Comparison of ENCODE assay signal across 14 cellular contexts in the genomic region with DNA sequence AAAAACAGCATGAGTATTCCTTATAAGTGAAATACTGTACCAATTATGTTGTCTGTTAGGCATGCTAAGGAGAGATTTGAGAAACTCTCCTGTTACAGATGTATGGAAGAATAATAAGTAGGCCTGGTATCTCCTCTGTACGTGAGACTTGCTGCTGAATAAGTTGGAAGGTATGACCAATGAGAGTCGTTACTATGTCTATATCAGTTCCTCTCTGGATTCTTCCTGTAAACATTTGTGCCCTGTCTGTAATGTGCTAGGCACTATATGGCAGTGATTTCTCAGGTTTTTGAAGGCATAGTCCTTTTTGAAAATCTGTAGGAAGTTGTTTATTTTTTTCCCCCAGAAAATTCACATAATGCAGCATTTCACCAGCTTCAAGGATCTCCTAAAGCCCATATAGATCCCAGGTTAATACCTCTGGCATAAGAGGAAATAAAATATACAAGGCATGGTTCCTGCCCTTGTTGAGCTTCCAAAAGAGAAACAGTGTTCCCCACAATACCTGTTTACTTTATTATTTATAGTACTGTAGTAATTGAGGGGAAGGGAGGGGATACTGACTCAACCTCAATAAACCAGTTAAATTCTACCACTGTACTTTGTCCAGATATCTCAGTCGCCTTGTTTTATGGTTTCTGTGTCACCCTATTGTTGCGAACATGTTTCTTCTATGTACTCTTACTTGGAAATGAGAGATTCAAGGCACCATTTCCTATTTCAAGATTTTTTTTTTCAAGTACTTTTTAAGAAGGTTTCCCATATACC. TPM values are rescaled to one million over a fixed set of nuclear protein-coding genes. Genes with fewer than 3 reads are reported as not detected.
DNase-seq lines count a peak whose midpoint lies in the region; ATAC-seq, FAIRE-seq and TF ChIP-seq lines count a peak whose summit lies in the region.
"Had no signal": no experiment of that assay in that cellular context is flagged by ENCODE, and none has a peak within 500 bp of the region (broad histone marks: within the 10 kb centered on the region; RNA-seq: fewer than 3 reads in every experiment).

No MANE protein-coding gene starts in this region.

- H3K9me3 ChIP-seq in Karpas-422 (ENCODE audit: low read length): no peaks in the 10 kb centered on the region
- H3K9me3 ChIP-seq in mucosa of descending colon: no peaks in the 10 kb centered on the region
- H3K9me3 ChIP-seq in transverse colon: no peaks in the 10 kb centered on the region
- H3K9me3 ChIP-seq in vagina: no peaks in the 10 kb centered on the region

- DNase-seq in Karpas-422 (no peak), mucosa of descending colon (no peak), transverse colon (no peak), vagina (ENCODE audit: extremely low spot score in 2 of 2) (no peak)
- DNase-seq: ACHN; C1 segment of cervical spinal cord; Calu3; CD4-positive, alpha-beta T cell; DMS 273 treated with DMSO at 0.1 percent for 48 hours had no signal

- no peak overlapping the region for H3K27ac Mint-ChIP-seq in activated T-helper 17 cell treated with anti-CD3 and anti-CD28 coated beads, Interleukin-2, amount 50 U/mL, for 72 hours
- H3K27ac Mint-ChIP-seq: B cell; CD4-positive, alpha-beta T cell had no signal

- no peaks in the 10 kb centered on the region for H4K20me1 ChIP-seq in Karpas-422 (ENCODE audit: insufficient read depth, low read depth, low read length)

- H3K4me3 ChIP-seq in Karpas-422 (ENCODE audit: low read length) (no peak overlapping the region), mucosa of descending colon (no peak overlapping the region), transverse colon (peak overlapping the region in 1 of 4 donors; percentile 11), vagina (no peak overlapping the region)

- FAIRE-seq in colon (lab: Jason Lieb, UNC): peak; percentile 58

- TF ChIP-seq EP300 in transverse colon (IDR thresholded peaks at IDR 0.05; ENCODE audit: low read depth): no peak

- ATAC-seq in mucosa of descending colon (peak; percentile 94), HG03457 (IDR thresholded peaks at IDR 0.05; ENCODE audit: unreplicated experiment) (no peak)
- ATAC-seq in activated T-helper 17 cell treated with anti-CD3 and anti-CD28 coated beads, Interleukin-2, amount 50 U/mL, for 72 hours (replicated peaks): no peak
- ATAC-seq: HCT116 had no signal

- H3K4me3 Mint-ChIP-seq in activated T-helper 17 cell treated with anti-CD3 and anti-CD28 coated beads, Interleukin-2, amount 50 U/mL, for 72 hours: no peak overlapping the region
- H3K4me3 Mint-ChIP-seq: B cell; CD4-positive, alpha-beta T cell had no signal

- H3K9ac ChIP-seq in Karpas-422 (ENCODE audit: low read length): no peak overlapping the region

- intact Hi-C loops in mucosa of descending colon (cut with DNase I, micrococcal nuclease) (no loop called here), transverse colon (cut with DNase I; ENCODE audit: low total_unique reads) (no loop called here), vagina (cut with DNase I) (no loop called here)

- TF ChIP-seq CTCF in mucosa of descending colon (IDR thresholded peaks at IDR 0.05) (no peak), transverse colon (IDR thresholded peaks at IDR 0.05) (no peak), vagina (IDR thresholded peaks at IDR 0.05) (no peak)

- H3K4me1 Mint-ChIP-seq in activated T-helper 17 cell treated with anti-CD3 and anti-CD28 coated beads, Interleukin-2, amount 50 U/mL, for 72 hours: no peaks in the 10 kb centered on the region

- H3K9me3 Mint-ChIP-seq in activated T-helper 17 cell treated with anti-CD3 and anti-CD28 coated beads, Interleukin-2, amount 50 U/mL, for 72 hours: no peaks in the 10 kb centered on the region
- H3K9me3 Mint-ChIP-seq: CD4-positive, alpha-beta T cell had no signal

- in situ Hi-C loops in transverse colon (cut with MboI; ENCODE audit: low pct_ligation_motif_present in 1 of 4, low pct_unique_long_range_greater_than_20kb in 1 of 4, low sequenced_read_pairs in 3 of 4): no loop called here

- peaks cover 4% of the 10 kb centered on the region; the same call in 1 of the 2 replicates for H3K36me3 ChIP-seq in Karpas-422 (ENCODE audit: insufficient read depth, low read length)
- no peaks in the 10 kb centered on the region for H3K36me3 ChIP-seq in mucosa of descending colon (ENCODE audit: low read depth)
- H3K36me3 ChIP-seq in transverse colon: no peaks in the 10 kb centered on the region
- H3K36me3 ChIP-seq in vagina: no peaks in the 10 kb centered on the region

- no peaks in the 10 kb centered on the region for H3K27me3 Mint-ChIP-seq in activated T-helper 17 cell treated with anti-CD3 and anti-CD28 coated beads, Interleukin-2, amount 50 U/mL, for 72 hours
- H3K27me3 Mint-ChIP-seq: B cell; CD4-positive, alpha-beta T cell had no signal

- H3K9me2 ChIP-seq in Karpas-422 (replicated peaks; ENCODE audit: insufficient read depth, low read length): no peaks in the 10 kb centered on the region

- TF ChIP-seq POLR2A in transverse colon (IDR thresholded peaks at IDR 0.05) (no peak), vagina (IDR thresholded peaks at IDR 0.05) (no peak)

- peaks cover 60% of the 10 kb centered on the region for H3K79me2 ChIP-seq in Karpas-422 (ENCODE audit: low read length)

- peak overlapping the region; percentile 66 for H3K27ac ChIP-seq in Karpas-422 (ENCODE audit: low read length)
- peak overlapping the region; percentile 63 to 82 (median 77) for H3K27ac ChIP-seq in transverse colon
- H3K27ac ChIP-seq in vagina: no peak overlapping the region

- WGBS in transverse colon (ENCODE audit: low coverage in 1 of 2), 2 donors: 55 to 73% methylated on average over 4 of the region's 4 CpGs

- no peaks in the 10 kb centered on the region for H3K27me3 ChIP-seq in Karpas-422 (ENCODE audit: low read length)
- H3K27me3 ChIP-seq in transverse colon: no peaks in the 10 kb centered on the region
- no peaks in the 10 kb centered on the region for H3K27me3 ChIP-seq in vagina

- peaks cover 5% of the 10 kb centered on the region for H3K36me3 Mint-ChIP-seq in activated T-helper 17 cell treated with anti-CD3 and anti-CD28 coated beads, Interleukin-2, amount 50 U/mL, for 72 hours (ENCODE audit: low read depth)

- H2AFZ ChIP-seq in Karpas-422 (ENCODE audit: low read length): no peak overlapping the region

- H3K4me2 ChIP-seq in Karpas-422 (ENCODE audit: low read depth, low read length, poor library complexity, severe bottlenecking): peak overlapping the region; percentile 57

- H3K4me1 ChIP-seq in Karpas-422 (ENCODE audit: low read length) (peaks cover 37% of the 10 kb centered on the region), mucosa of descending colon (ENCODE audit: low read depth) (peaks cover 24% of the 10 kb centered on the region), transverse colon (peaks cover 7 to 44% (median 20%) of the 10 kb centered on the region in 4 donors), vagina (no peaks in the 10 kb centered on the region)

RNA-seq across cellular contexts. Expression of a gene that starts 28.6 kb away (rescaled TPM):
- 32.0 and 32.1 TPM in 2 replicates for total RNA-seq in Karpas-422 (2014; rRNA removed; shearing (Covaris generic); ENCODE audit: low replicate concordance)
- total RNA-seq in mucosa of descending colon: 10 to 100 TPM; 26.4 to 36.4 (median 30.3) TPM
- total RNA-seq in transverse colon: 100 to 1,000 TPM in 1 of 4 donors, 10 to 100 TPM in 3; 19.8 to 320 (median 21.1) TPM
- 10 to 100 TPM; 16.1 to 17.9 TPM for total RNA-seq in activated T-helper 17 cell treated with anti-CD3 and anti-CD28 coated beads, Interleukin-2, amount 50 U/mL, for 72 hours
- 13.5 TPM for total RNA-seq in vagina

RNA-seq across cellular contexts. Expression of a gene that starts 50.1 kb away (rescaled TPM):
- total RNA-seq in Karpas-422 (2014; rRNA removed; shearing (Covaris generic); ENCODE audit: low replicate concordance): 13.3 and 19.7 TPM in 2 replicates
- 1 to 10 TPM; 5.4 to 6.2 (median 6.0) TPM for total RNA-seq in mucosa of descending colon
- 10 to 100 TPM in 2 of 4 donors, 1 to 10 TPM in 2; 4.0 to 22.4 (median 9.8) TPM for total RNA-seq in transverse colon
- 1 to 10 TPM; 2.9 to 4.2 TPM for total RNA-seq in activated T-helper 17 cell treated with anti-CD3 and anti-CD28 coated beads, Interleukin-2, amount 50 U/mL, for 72 hours
- total RNA-seq in vagina: 11.3 TPM
